ENCODE assay signal across 8 cellular contexts in the genomic region with DNA sequence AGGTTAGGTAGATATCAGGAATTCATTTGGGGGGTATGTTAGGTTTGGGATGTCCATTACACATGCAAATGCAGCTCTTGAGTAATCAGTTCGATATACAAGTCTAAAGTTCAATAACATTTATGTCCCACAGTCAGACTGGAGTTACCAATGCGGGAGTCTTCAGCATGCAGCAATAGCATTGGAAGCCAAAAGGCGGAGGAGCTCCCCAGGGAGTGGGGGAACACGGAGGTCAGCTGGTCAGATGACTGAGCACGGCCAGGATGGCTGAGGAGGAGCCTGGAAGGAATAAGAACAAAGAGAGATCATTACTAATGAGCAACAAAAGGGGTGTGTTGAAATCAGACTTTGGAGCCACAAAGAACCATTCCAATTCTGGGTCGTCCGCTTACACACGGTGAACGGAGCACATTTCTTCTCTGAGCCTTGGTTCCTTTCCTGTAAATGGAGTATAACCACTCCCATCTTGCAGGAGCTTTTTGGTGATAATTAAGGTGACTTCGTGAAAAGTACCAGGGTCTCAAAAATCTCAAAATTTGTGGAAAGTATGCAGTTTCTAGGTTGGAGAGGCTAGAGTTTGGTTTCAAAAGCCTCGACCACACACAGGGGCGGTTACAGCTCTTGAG. TPM values are rescaled to one million over a fixed set of nuclear protein-coding genes. Genes with fewer than 3 reads are reported as not detected.
A peak's percentile ranks its signal among the peaks of the same experiment; 100 is the strongest.
DNase-seq lines count a peak whose midpoint lies in the region; ATAC-seq and TF ChIP-seq lines count a peak whose summit lies in the region.

No MANE protein-coding gene starts in this region.

- H3K4me2 ChIP-seq in Loucy (ENCODE audit: low read depth, low read length, poor library complexity, severe bottlenecking), result peak overlapping the region; percentile 97

- H3K4me1 ChIP-seq in Loucy (ENCODE audit: insufficient read depth, low read length, poor library complexity, severe bottlenecking) (peaks cover 76% of the 10 kb centered on the region), tibial artery (peaks cover 6 to 66% (median 54%) of the 10 kb centered on the region in 4 donors)

- intact Hi-C loops in lower leg skin (cut with DNase I; ENCODE audit: low total_unique reads) (no loop called here), tibial artery (cut with DNase I; ENCODE audit: low total_unique reads) (no loop called here)

- 29 to 32% methylated on average over 12 of the region's 12 CpGs for WGBS in lower leg skin, 2 donors

- no peak for TF ChIP-seq CTCF in Loucy (conservative IDR thresholded peaks at IDR 0.05; ENCODE audit: low read length)
- no peak for TF ChIP-seq CTCF in lower leg skin (IDR thresholded peaks at IDR 0.05)
- TF ChIP-seq CTCF in tibial artery (IDR thresholded peaks at IDR 0.05), result no peak

- ATAC-seq in GM21529 (IDR thresholded peaks at IDR 0.05; ENCODE audit: unreplicated experiment) (no peak), HG02610 (IDR thresholded peaks at IDR 0.05; ENCODE audit: unreplicated experiment) (no peak)

- no peak for TF ChIP-seq POLR2A in lower leg skin (IDR thresholded peaks at IDR 0.05)

- no peak overlapping the region for H2AFZ ChIP-seq in Loucy (ENCODE audit: low read length)

- peak overlapping the region; percentile 92 for H3K9ac ChIP-seq in Loucy (ENCODE audit: low read depth, low read length, poor library complexity, severe bottlenecking)

- H3K36me3 ChIP-seq in Loucy (ENCODE audit: insufficient read depth, low read length) (peaks cover 29% of the 10 kb centered on the region), tibial artery (peaks cover 0 to 20% (median 14%) of the 10 kb centered on the region in 3 donors)

- H3K9me3 ChIP-seq in Loucy (ENCODE audit: insufficient read depth, low read depth, low read length) (peaks cover 30% of the 10 kb centered on the region), tibial artery (no peaks in the 10 kb centered on the region)

- H3K4me3 ChIP-seq in Loucy (ENCODE audit: low read length, poor library complexity, severe bottlenecking), result peak overlapping the region; percentile 81
- peak overlapping the region; percentile 53 for H3K4me3 ChIP-seq in lower leg skin (ENCODE audit: low read depth, poor library complexity, severe bottlenecking)
- H3K4me3 ChIP-seq in tibial artery, result peak overlapping the region; percentile 63 to 76

- DNase-seq in DMS79 treated with DMSO at 0.1 percent for 48 hours (lab: John Stamatoyannopoulos, UW) (peak; percentile 29), caudate nucleus (lab: John Stamatoyannopoulos, UW) (peak in 1 of 61 donors; percentile 25), lower leg skin (ENCODE audit: low spot score in 2 of 2) (peak; percentile 85 to 96), tibial artery (peak; percentile 91)
- no peak for DNase-seq in activated CD4-positive, CD25-positive, alpha-beta regulatory T cell treated with anti-CD3 and anti-CD28 coated beads, Interleukin-2, amount 50 U/mL, for 72 hours

- peaks cover 25% of the 10 kb centered on the region for H3F3A ChIP-seq in Loucy (ENCODE audit: low read depth)

- H4K20me1 ChIP-seq in Loucy (ENCODE audit: insufficient read depth, low read length, poor library complexity, severe bottlenecking), result peaks cover 33% of the 10 kb centered on the region

- no peaks in the 10 kb centered on the region for H3K9me2 ChIP-seq in Loucy (replicated peaks; ENCODE audit: low read depth, low read length)

- H3K27me3 ChIP-seq in Loucy (ENCODE audit: insufficient read depth, low read length, poor library complexity, severe bottlenecking) (no peaks in the 10 kb centered on the region), tibial artery (no peaks in the 10 kb centered on the region)

- H3K79me2 ChIP-seq in Loucy (ENCODE audit: insufficient read depth, low read length), result peaks cover 71% of the 10 kb centered on the region

- H3K27ac ChIP-seq in caudate nucleus (ENCODE audit: low read depth, low read length), result peak overlapping the region; percentile 85
- H3K27ac ChIP-seq in tibial artery, result peak overlapping the region; percentile 90 to 97

RNA-seq across cellular contexts. Expression of a gene that starts 0.5 kb away (rescaled TPM):
- total RNA-seq in lower leg skin, result 10 to 100 TPM in 1 of 4 donors, 1 to 10 TPM in 3; 6.7 to 14.1 (median 9.4) TPM

RNA-seq across cellular contexts. Expression of a gene that starts 21.6 kb away (rescaled TPM):
- 100 to 1,000 TPM in 1 of 4 donors, 10 to 100 TPM in 3; 47.3 to 144 (median 72.7) TPM for total RNA-seq in lower leg skin

RNA-seq across cellular contexts. Expression of a gene that starts 40.6 kb away (rescaled TPM):
- total RNA-seq in lower leg skin, result 10 to 100 TPM in 2 of 4 donors, 1 to 10 TPM in 2; 4.4 to 11.0 (median 8.9) TPM
